ENCODE assay signal across 1 cellular context in genomic region chr5:163880307-163880706, GRCh38.
TF ChIP-seq lines count a peak whose summit lies in the region.

No MANE protein-coding gene starts in this region.

TF ChIP-seq in WTC11, 78 proteins besides CTCF, POLR2A, EP300 and RAD21 (continued from another document):
- TF ChIP-seq ZNF532 (CRISPR knock-in tag; IDR thresholded peaks at IDR 0.05; ENCODE audit: borderline replicate concordance): no peak
